Comparison of ENCODE assay signal across 23 cellular contexts in genomic region chr16:86993426-86994110, GRCh38.
A peak's percentile ranks its signal among the peaks of the same experiment; 100 is the strongest.
DNase-seq lines count a peak whose midpoint lies in the region; ATAC-seq, FAIRE-seq and TF ChIP-seq lines count a peak whose summit lies in the region.
"Had no signal": no experiment of that assay in that cellular context is flagged by ENCODE, and none has a peak within 500 bp of the region (broad histone marks: within the 10 kb centered on the region; RNA-seq: fewer than 3 reads in every experiment).

No MANE protein-coding gene starts in this region.

- H2AK5ac ChIP-seq in neuronal stem cell (ENCODE audit: low read depth, low read length) = peak overlapping the region; percentile 21

- H2BK120ac ChIP-seq in neuronal stem cell (ENCODE audit: low read depth, low read length) = no peak overlapping the region

- peak overlapping the region in 2 of 11 experiments; percentile 35 to 38; a peak in 3 of 22 replicates for H3K27ac ChIP-seq in BLaER1 treated with 17β-estradiol and CSF1 and Interleukin-3, amounts not matched to agents 10 nM and 100 nM
- no peak overlapping the region for H3K27ac ChIP-seq in neuronal stem cell (replicated peaks; ENCODE audit: low read length)
- H3K27ac ChIP-seq in smooth muscle cell (ENCODE audit: low read depth) = peak overlapping the region; percentile 67
- no peak overlapping the region for H3K27ac ChIP-seq in SJCRH30

- H3F3A ChIP-seq in smooth muscle cell (ENCODE audit: low read depth) = peaks cover 17% of the 10 kb centered on the region

- DNase-seq in islet precursor cell = peak; percentile 57
- DNase-seq in neuronal stem cell (ENCODE audit: low spot score) = no peak
- DNase-seq in smooth muscle cell (lab: John Stamatoyannopoulos, UW; ENCODE audit: unreplicated experiment) = no peak
- no peak for DNase-seq in GM12892 (ENCODE audit: insufficient read length)
- no peak for DNase-seq in SJCRH30
- DNase-seq: AML-193; C1 segment of cervical spinal cord; CD4-positive, alpha-beta memory T cell; COR-L47; HCEC 1CT; KBM-7; NCI-H1105; NCI-H1436 treated with DMSO at 0.1 percent for 48 hours; NCI-H187 treated with DMSO at 0.1 percent for 48 hours; NCI-H2107; NCI-H524; NCI-H774 had no signal

- no peak for ATAC-seq in GM18498 (IDR thresholded peaks at IDR 0.05; ENCODE audit: unreplicated experiment)
- ATAC-seq: Right ventricle myocardium inferior had no signal

- H3K79me1 ChIP-seq in neuronal stem cell (ENCODE audit: low read depth, low read length) = no peaks in the 10 kb centered on the region

- H4K91ac ChIP-seq in neuronal stem cell (ENCODE audit: low read depth, low read length, poor library complexity) = no peak overlapping the region

- H3K4ac ChIP-seq in neuronal stem cell (ENCODE audit: low read length) = no peak overlapping the region

- H2AFZ ChIP-seq in neuronal stem cell (ENCODE audit: low read length) (no peak overlapping the region), smooth muscle cell (ENCODE audit: low read depth) (no peak overlapping the region)

- H3K27me3 ChIP-seq in BLaER1 treated with 17β-estradiol and CSF1 and Interleukin-3, amounts not matched to agents 10 nM and 100 nM = no peaks in the 10 kb centered on the region
- H3K27me3 ChIP-seq in neuronal stem cell (ENCODE audit: control insufficient read depth in 3 of 3, insufficient read depth in 3 of 3, low read depth in 1 of 3, low read length in 3 of 3) = no peaks in the 10 kb centered on the region
- no peaks in the 10 kb centered on the region for H3K27me3 ChIP-seq in smooth muscle cell (ENCODE audit: low read depth)
- no peaks in the 10 kb centered on the region for H3K27me3 ChIP-seq in SJCRH30
- H3K27me3 ChIP-seq: SJSA1 had no signal

- H3K4me3 ChIP-seq in BLaER1 treated with 17β-estradiol and CSF1 and Interleukin-3, amounts not matched to agents 10 nM and 100 nM = no peak overlapping the region
- H3K4me3 ChIP-seq in neuronal stem cell (ENCODE audit: low read length in 2 of 2) = no peak overlapping the region
- no peak overlapping the region for H3K4me3 ChIP-seq in smooth muscle cell
- no peak overlapping the region for H3K4me3 ChIP-seq in SJCRH30
- H3K4me3 ChIP-seq: SJSA1 had no signal

- H3K18ac ChIP-seq in neuronal stem cell (ENCODE audit: low read length) = peak overlapping the region; percentile 63

- peak overlapping the region in 7 of 11 experiments; percentile 5 to 63 (median 50); a peak in 11 of 22 replicates for H3K4me2 ChIP-seq in BLaER1 treated with 17β-estradiol and CSF1 and Interleukin-3, amounts not matched to agents 10 nM and 100 nM
- no peak overlapping the region for H3K4me2 ChIP-seq in neuronal stem cell (ENCODE audit: insufficient read depth, low read length, poor library complexity, severe bottlenecking)
- peak overlapping the region; percentile 56 for H3K4me2 ChIP-seq in smooth muscle cell

- no peak overlapping the region for H2BK15ac ChIP-seq in neuronal stem cell (ENCODE audit: low read length)

- no peak overlapping the region for H2BK5ac ChIP-seq in neuronal stem cell (ENCODE audit: low read length)

- TF ChIP-seq POLR2A in GM12892 (IDR thresholded peaks at IDR 0.05; ENCODE audit: low read depth, low read length) = no peak

- TF ChIP-seq CTCF in smooth muscle cell (IDR thresholded peaks at IDR 0.05; ENCODE audit: borderline replicate concordance, insufficient read depth, poor library complexity, severe bottlenecking) = no peak

- no CpG with 5 or more reads among the region's 26 CpGs for WGBS in neuronal stem cell (ENCODE audit: extremely low coverage in 2 of 2, insufficient read length in 2 of 2, insufficient replicate concordance in 1 of 2), 2 donors
- WGBS in smooth muscle cell (ENCODE audit: low lambda C conversion rate) = 85% methylated on average over 26 of the region's 26 CpGs

- H3K23ac ChIP-seq in neuronal stem cell (ENCODE audit: low read depth, low read length, poor library complexity) = no peak overlapping the region

- 0 out of 22 replicates have a peak overlapping the region, but pooled peaks of 1 of the 11 experiments have one; percentile 6 for H3K9ac ChIP-seq in BLaER1 treated with 17β-estradiol and CSF1 and Interleukin-3, amounts not matched to agents 10 nM and 100 nM
- H3K9ac ChIP-seq in neuronal stem cell (ENCODE audit: low read depth, low read length, poor library complexity) (no peak overlapping the region), smooth muscle cell (ENCODE audit: low read depth) (no peak overlapping the region)

- H3K14ac ChIP-seq in neuronal stem cell (ENCODE audit: low read length) = no peak overlapping the region

- no peaks in the 10 kb centered on the region for H3K36me3 ChIP-seq in BLaER1 treated with 17β-estradiol and CSF1 and Interleukin-3, amounts not matched to agents 10 nM and 100 nM
- H3K36me3 ChIP-seq in neuronal stem cell (replicated peaks in 1 of 2; ENCODE audit: control insufficient read depth in 2 of 2, insufficient read depth in 2 of 2, low read length in 2 of 2) (no peaks in the 10 kb centered on the region), smooth muscle cell (ENCODE audit: low read depth) (no peaks in the 10 kb centered on the region), SJCRH30 (no peaks in the 10 kb centered on the region)
- H3K36me3 ChIP-seq: SJSA1 had no signal

- no peaks in the 10 kb centered on the region; a peak in 1 of 22 replicates for H4K20me1 ChIP-seq in BLaER1 treated with 17β-estradiol and CSF1 and Interleukin-3, amounts not matched to agents 10 nM and 100 nM
- no peaks in the 10 kb centered on the region for H4K20me1 ChIP-seq in smooth muscle cell (ENCODE audit: low read depth)

- no peak overlapping the region for H2BK12ac ChIP-seq in neuronal stem cell (ENCODE audit: low read length)

- no peak for FAIRE-seq in GM12892 (lab: Jason Lieb, UNC)
- FAIRE-seq: G401.6, H1 had no signal

- no peaks in the 10 kb centered on the region for H3K79me2 ChIP-seq in smooth muscle cell (ENCODE audit: low read depth)

- H3K9me3 ChIP-seq in BLaER1 treated with 17β-estradiol and CSF1 and Interleukin-3, amounts not matched to agents 10 nM and 100 nM (replicated peaks in 1 of 11) = no peaks in the 10 kb centered on the region
- H3K9me3 ChIP-seq in neuronal stem cell (replicated peaks in 1 of 2; ENCODE audit: control insufficient read depth in 2 of 2, insufficient read depth in 1 of 2, low read depth in 1 of 2, low read length in 2 of 2) (peaks cover 0 to 3% of the 10 kb centered on the region in 2 donors), smooth muscle cell (replicated peaks; ENCODE audit: low read depth) (no peaks in the 10 kb centered on the region), SJCRH30 (replicated peaks) (no peaks in the 10 kb centered on the region)
- H3K9me3 ChIP-seq: SJSA1 had no signal

- no peak overlapping the region for H4K8ac ChIP-seq in neuronal stem cell (ENCODE audit: low read depth, low read length)

- peaks cover 11 to 39% (median 26%) of the 10 kb centered on the region in 10 experiments for H3K4me1 ChIP-seq in BLaER1 treated with 17β-estradiol and CSF1 and Interleukin-3, amounts not matched to agents 10 nM and 100 nM
- H3K4me1 ChIP-seq in neuronal stem cell (ENCODE audit: control insufficient read depth in 2 of 2, insufficient read depth in 1 of 2, low read depth in 1 of 2, low read length in 2 of 2) (peaks cover 0 to 7% of the 10 kb centered on the region in 2 donors), smooth muscle cell (ENCODE audit: low read depth) (peaks cover 13% of the 10 kb centered on the region), SJCRH30 (peaks cover 27% of the 10 kb centered on the region)
